In genomic region chr12:63804746-63805145, GRCh38 we compare ENCODE assay signal across 18 cellular contexts.
"Had no signal": no experiment of that assay in that cellular context is flagged by ENCODE, and none has a peak within 500 bp of the region (broad histone marks: within the 10 kb centered on the region; RNA-seq: fewer than 3 reads in every experiment).

No MANE protein-coding gene starts in this region.

- H3K4me3 Mint-ChIP-seq: dendritic cell treated with granulocyte-macrophage colony-stimulating factor and Interleukin-4, amounts not matched to agents 40 ng/mL and 50 ng/mL, for 4 days; naive thymus-derived CD4-positive, alpha-beta T cell; nephron progenitor cell had no signal

- H3K4me1 ChIP-seq: esophagus squamous epithelium had no signal

- H3K4me1 Mint-ChIP-seq: nephron progenitor cell had no signal

- H3K9me3 Mint-ChIP-seq: dendritic cell treated with granulocyte-macrophage colony-stimulating factor and Interleukin-4, amounts not matched to agents 40 ng/mL and 50 ng/mL, for 4 days; naive thymus-derived CD4-positive, alpha-beta T cell; nephron progenitor cell had no signal

- FAIRE-seq: colon had no signal

- H3K27me3 ChIP-seq: esophagus squamous epithelium, hepatocyte, neutrophil, stomach, transverse colon had no signal

- H3K9me3 ChIP-seq: esophagus squamous epithelium, neutrophil, stomach, thoracic aorta, transverse colon had no signal

- H3K36me3 ChIP-seq: neutrophil, transverse colon had no signal

- DNase-seq: esophagus squamous epithelium; foreskin melanocyte; head of caudate nucleus; mesendoderm; naive thymus-derived CD4-positive, alpha-beta T cell; nephron progenitor cell; posterior cingulate gyrus; stimulated activated naive CD4-positive, alpha-beta T cell; stomach; substantia nigra; transverse colon had no signal

- H3K27ac Mint-ChIP-seq: dendritic cell treated with granulocyte-macrophage colony-stimulating factor and Interleukin-4, amounts not matched to agents 40 ng/mL and 50 ng/mL, for 4 days; naive thymus-derived CD4-positive, alpha-beta T cell; nephron progenitor cell had no signal

- H3K27me3 Mint-ChIP-seq: dendritic cell treated with granulocyte-macrophage colony-stimulating factor and Interleukin-4, amounts not matched to agents 40 ng/mL and 50 ng/mL, for 4 days; naive thymus-derived CD4-positive, alpha-beta T cell had no signal

- H3K4me2 ChIP-seq: hepatocyte had no signal

- ATAC-seq: naive thymus-derived CD4-positive, alpha-beta T cell; sciatic nerve had no signal

- H3K4me3 ChIP-seq: esophagus squamous epithelium, hepatocyte, skin epidermis, stomach, thoracic aorta, transverse colon had no signal

- H3K27ac ChIP-seq: esophagus squamous epithelium, hepatocyte, neutrophil, skin epidermis, stomach, thoracic aorta had no signal
